13 cellular contexts compared by ENCODE assay signal in the genomic region with DNA sequence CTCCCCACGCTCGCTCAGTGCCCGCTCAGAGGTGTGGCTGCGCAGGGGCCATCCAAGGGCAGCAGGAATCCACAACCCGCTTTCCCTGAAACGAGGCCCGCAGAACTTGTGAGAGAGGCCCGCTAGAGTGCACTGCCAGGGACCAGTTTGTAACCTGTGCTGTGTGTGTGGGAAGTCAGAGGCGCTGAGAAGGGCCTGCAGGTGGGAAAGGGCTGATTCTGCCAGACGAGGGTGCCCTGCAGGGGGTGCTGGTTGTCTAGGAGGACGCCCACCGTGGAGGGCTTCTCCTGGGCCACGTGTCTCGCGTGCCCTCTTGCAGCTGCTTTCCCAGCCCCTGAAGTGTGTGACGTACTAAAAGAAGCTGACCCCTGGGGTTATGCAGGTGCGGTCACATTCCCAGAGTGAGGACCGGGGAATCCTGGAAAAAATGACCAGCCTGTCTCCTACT.
DNase-seq lines count a peak whose midpoint lies in the region; ATAC-seq and TF ChIP-seq lines count a peak whose summit lies in the region.
"Had no signal": no experiment of that assay in that cellular context is flagged by ENCODE, and none has a peak within 500 bp of the region (broad histone marks: within the 10 kb centered on the region; RNA-seq: fewer than 3 reads in every experiment).

No MANE protein-coding gene starts in this region.

- peaks cover 13% of the 10 kb centered on the region for H3K4me1 ChIP-seq in colonic mucosa

- no peak for ATAC-seq in GM18873 (IDR thresholded peaks at IDR 0.05; ENCODE audit: low FRiP score, unreplicated experiment)

- H3K4me3 ChIP-seq in colonic mucosa: no peak overlapping the region
- H3K4me3 ChIP-seq: skin epidermis, thoracic aorta had no signal

- no peaks in the 10 kb centered on the region for H3K36me3 Mint-ChIP-seq in osteocyte (ENCODE audit: unreplicated experiment)
- H3K36me3 Mint-ChIP-seq in mesothelial cell of epicardium: no peaks in the 10 kb centered on the region

- H3K27me3 ChIP-seq in colonic mucosa: no peaks in the 10 kb centered on the region

- peak overlapping the region; percentile 40 to 58 for H3K9ac ChIP-seq in colonic mucosa (ENCODE audit: low read depth in 2 of 2, low read length in 2 of 2)

- H3K9me3 Mint-ChIP-seq in osteocyte (ENCODE audit: unreplicated experiment) (no peaks in the 10 kb centered on the region), mesothelial cell of epicardium (no peaks in the 10 kb centered on the region)

- no peak overlapping the region for H3K4me3 Mint-ChIP-seq in osteocyte (ENCODE audit: unreplicated experiment)
- no peak overlapping the region for H3K4me3 Mint-ChIP-seq in mesothelial cell of epicardium

- H3K27ac Mint-ChIP-seq in osteocyte (ENCODE audit: unreplicated experiment) (no peak overlapping the region), mesothelial cell of epicardium (no peak overlapping the region)

- intact Hi-C loops in colonic mucosa (cut with DNase I): loop anchor here (5.0 kb wide), 1 partner anchor 108 kb away; no protein-coding TSS in a partner anchor

- H3K27me3 Mint-ChIP-seq in osteocyte (ENCODE audit: unreplicated experiment) (no peaks in the 10 kb centered on the region), mesothelial cell of epicardium (ENCODE audit: low read depth) (no peaks in the 10 kb centered on the region)

- peak; percentile 11 for DNase-seq in NCI-H1105 (lab: John Stamatoyannopoulos, UW)
- no peak for DNase-seq in NCI-H1105 treated with DMSO at 0.1 percent for 48 hours (lab: John Stamatoyannopoulos, UW)
- peak; percentile 28 for DNase-seq in NCI-H146 treated with DMSO at 0.1 percent for 48 hours (lab: John Stamatoyannopoulos, UW; ENCODE audit: unreplicated experiment)
- DNase-seq in colonic mucosa: peak; percentile 64
- peak; percentile 82 for DNase-seq in osteocyte (ENCODE audit: extremely low spot score, unreplicated experiment)
- no peak for DNase-seq in NCI-H510A (lab: John Stamatoyannopoulos, UW)
- DNase-seq in mesothelial cell of epicardium (ENCODE audit: low spot score in 2 of 2, unreplicated experiment in 2 of 2): no peak
- DNase-seq: 8988T, NCI-H1048, OCI-M1 had no signal

- H3K4me1 Mint-ChIP-seq in osteocyte (ENCODE audit: unreplicated experiment) (peaks cover 2% of the 10 kb centered on the region), mesothelial cell of epicardium (peaks cover 4% of the 10 kb centered on the region)

- TF ChIP-seq CTCF in colonic mucosa (IDR thresholded peaks at IDR 0.05) (no peak), osteocyte (IDR thresholded peaks at IDR 0.05) (no peak), mesothelial cell of epicardium (IDR thresholded peaks at IDR 0.05; ENCODE audit: unreplicated experiment) (no peak)

- peak overlapping the region; percentile 84 for H3K27ac ChIP-seq in colonic mucosa
- H3K27ac ChIP-seq: skin epidermis, thoracic aorta had no signal

- H3K36me3 ChIP-seq in colonic mucosa: no peaks in the 10 kb centered on the region
- H3K36me3 ChIP-seq: thoracic aorta had no signal

- no peaks in the 10 kb centered on the region for H3K9me3 ChIP-seq in colonic mucosa
- H3K9me3 ChIP-seq: thoracic aorta had no signal

Comparison
In these comparisons a context has a peak if more than half of its experiments do, and no peak if none do; other contexts are left out.
1. DNase-seq: peak in NCI-H1105 (single experiment), NCI-H146 treated with DMSO at 0.1 percent for 48 hours (single experiment), colonic mucosa (single experiment) and osteocyte (single experiment); none in NCI-H1105 treated with DMSO at 0.1 percent for 48 hours (single experiment), NCI-H510A (single experiment) and mesothelial cell of epicardium (0 of 2).